ENCODE assay signal across 17 cellular contexts in the genomic region with DNA sequence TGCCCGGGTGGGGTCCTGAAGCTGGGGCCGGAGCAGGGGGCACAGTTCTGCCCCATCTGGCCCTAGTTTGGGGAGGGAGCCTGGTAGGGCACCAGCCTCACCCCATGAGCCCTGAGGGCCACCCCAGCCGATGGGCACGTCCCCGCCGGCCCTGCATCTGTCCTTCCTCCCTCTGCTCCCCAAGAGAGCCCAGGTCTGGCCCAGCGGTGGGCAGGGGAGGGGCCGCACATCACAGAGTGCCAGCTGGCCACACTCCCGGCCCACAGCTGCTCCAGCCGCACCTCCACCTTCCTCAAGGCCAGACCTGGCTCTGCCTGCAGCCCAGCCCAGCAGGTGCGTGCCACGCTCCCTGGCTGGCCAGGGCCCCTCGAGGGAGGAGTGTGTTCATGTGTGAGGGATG. TPM values are rescaled to one million over a fixed set of nuclear protein-coding genes. Genes with fewer than 3 reads are reported as not detected.
DNase-seq lines count a peak whose midpoint lies in the region; ATAC-seq, FAIRE-seq and TF ChIP-seq lines count a peak whose summit lies in the region.
"Had no signal": no experiment of that assay in that cellular context is flagged by ENCODE, and none has a peak within 500 bp of the region (broad histone marks: within the 10 kb centered on the region; RNA-seq: fewer than 3 reads in every experiment).

No MANE protein-coding gene starts in this region.

- H3K4me1 ChIP-seq in Panc1 (ENCODE audit: control insufficient read depth, insufficient read depth, low read length), result peaks cover 6% of the 10 kb centered on the region; the same call in 1 of the 2 replicates
- H3K4me1 ChIP-seq in pancreas, result peaks cover 12 to 24% (median 15%) of the 10 kb centered on the region in 3 donors
- H3K4me1 ChIP-seq: HAP-1, Peyer's patch had no signal

- no peak for FAIRE-seq in pancreas (lab: Jason Lieb, UNC)

- peaks cover 31% of the 10 kb centered on the region for H3K4me1 Mint-ChIP-seq in glutamatergic neuron (ENCODE audit: low read depth, unreplicated experiment)
- no peaks in the 10 kb centered on the region for H3K4me1 Mint-ChIP-seq in stimulated activated effector memory CD8-positive, alpha-beta T cell treated with anti-CD3 and anti-CD28 coated beads, Interleukin-12 subunit alpha, Interleukin-12 subunit beta, amount 100 ng/mL, for 72 hours
- no peaks in the 10 kb centered on the region for H3K4me1 Mint-ChIP-seq in T-cell
- H3K4me1 Mint-ChIP-seq: IgD-negative memory B cell had no signal

- H3K4me3 ChIP-seq in Panc1 (ENCODE audit: low read depth in 2 of 2, low read length in 2 of 2) (no peak overlapping the region), pancreas (peak overlapping the region in 3 of 4 donors; percentile 31 to 60 (median 55))
- H3K4me3 ChIP-seq: HAP-1, Peyer's patch, SK-N-MC had no signal

- CTCF ChIA-PET in Panc1 (lab: Charles Lee) (no interaction called here), T-cell (lab: Charles Lee) (no interaction called here)

- H3K27ac Mint-ChIP-seq in glutamatergic neuron (ENCODE audit: unreplicated experiment), result peak overlapping the region; percentile 66
- no peak overlapping the region for H3K27ac Mint-ChIP-seq in stimulated activated effector memory CD8-positive, alpha-beta T cell treated with anti-CD3 and anti-CD28 coated beads, Interleukin-12 subunit alpha, Interleukin-12 subunit beta, amount 100 ng/mL, for 72 hours
- no peak overlapping the region for H3K27ac Mint-ChIP-seq in T-cell

- H3K9me3 ChIP-seq in Panc1 (ENCODE audit: control insufficient read depth, insufficient read depth, low read depth, low read length) (peaks cover 14% of the 10 kb centered on the region), pancreas (no peaks in the 10 kb centered on the region)
- H3K9me3 ChIP-seq: Peyer's patch had no signal

- H3K36me3 ChIP-seq in Panc1 (ENCODE audit: control insufficient read depth, insufficient read depth, low read length) (no peaks in the 10 kb centered on the region), pancreas (no peaks in the 10 kb centered on the region)
- H3K36me3 ChIP-seq: HAP-1, Peyer's patch had no signal

- in situ Hi-C loops in Panc1 (cut with HindIII; ENCODE audit: low pct_unique_long_range_greater_than_20kb, low sequenced_read_pairs), result no loop called here

- peak; percentile 37 for DNase-seq in DMS79 (lab: John Stamatoyannopoulos, UW)
- DNase-seq in Panc1 (ENCODE audit: low read depth, low spot score), result no peak
- DNase-seq in glutamatergic neuron, result no peak
- DNase-seq in pancreas, result peak; percentile 88 to 98 (median 95)
- no peak for DNase-seq in stimulated activated effector memory CD8-positive, alpha-beta T cell treated with anti-CD3 and anti-CD28 coated beads, Interleukin-12 subunit alpha, Interleukin-12 subunit beta, amount 100 ng/mL, for 72 hours (ENCODE audit: low spot score in 2 of 2)
- DNase-seq in T-cell, result no peak
- DNase-seq: Calu3, DMS53, Kasumi-1, MM.1S, NCI-H82, Peyer's patch, Right ventricle myocardium superior had no signal

- H3K9me3 Mint-ChIP-seq in glutamatergic neuron (ENCODE audit: unreplicated experiment) (peaks cover 23% of the 10 kb centered on the region), T-cell (no peaks in the 10 kb centered on the region)
- no peaks in the 10 kb centered on the region for H3K9me3 Mint-ChIP-seq in stimulated activated effector memory CD8-positive, alpha-beta T cell treated with anti-CD3 and anti-CD28 coated beads, Interleukin-12 subunit alpha, Interleukin-12 subunit beta, amount 100 ng/mL, for 72 hours
- H3K9me3 Mint-ChIP-seq: IgD-negative memory B cell had no signal

- H3K36me3 Mint-ChIP-seq in glutamatergic neuron (ENCODE audit: unreplicated experiment) (no peaks in the 10 kb centered on the region), T-cell (no peaks in the 10 kb centered on the region)
- no peaks in the 10 kb centered on the region for H3K36me3 Mint-ChIP-seq in stimulated activated effector memory CD8-positive, alpha-beta T cell treated with anti-CD3 and anti-CD28 coated beads, Interleukin-12 subunit alpha, Interleukin-12 subunit beta, amount 100 ng/mL, for 72 hours
- H3K36me3 Mint-ChIP-seq: IgD-negative memory B cell had no signal

- H3K27ac ChIP-seq in Panc1 (ENCODE audit: low read length), result no peak overlapping the region
- H3K27ac ChIP-seq in pancreas, result peak overlapping the region; percentile 82 to 91 (median 86)
- H3K27ac ChIP-seq: Peyer's patch, SK-N-MC had no signal

- no peak for TF ChIP-seq CTCF in Panc1 (IDR thresholded peaks at IDR 0.05)
- TF ChIP-seq CTCF in glutamatergic neuron (IDR thresholded peaks at IDR 0.05; ENCODE audit: partially characterized antibody, unreplicated experiment), result no peak
- TF ChIP-seq CTCF in pancreas (IDR thresholded peaks at IDR 0.05), result no peak

- 0 out of 2 replicates have a peak, but pooled peaks have one; percentile 7 for ATAC-seq in Panc1
- ATAC-seq in pancreas, result peak; percentile 77 to 89 (median 82)
- ATAC-seq in stimulated activated effector memory CD8-positive, alpha-beta T cell treated with anti-CD3 and anti-CD28 coated beads, Interleukin-12 subunit alpha, Interleukin-12 subunit beta, amount 100 ng/mL, for 72 hours, result no peak
- no peak for ATAC-seq in T-cell (replicated peaks in 1 of 4)
- no peak for ATAC-seq in GM18498 (IDR thresholded peaks at IDR 0.05; ENCODE audit: unreplicated experiment)

- no TSS peak for BruUV-seq in Panc1 (replicated peaks; lab: Mats Ljungman, UMichigan)

- intact Hi-C loops in Panc1 (cut with micrococcal nuclease; ENCODE audit: unreplicated experiment) (no loop called here), pancreas (cut with DNase I) (no loop called here)

- WGBS in pancreas, 2 donors, result 14 to 19% methylated on average over 8 to 13 of the region's 13 CpGs

- H3K27me3 Mint-ChIP-seq in glutamatergic neuron (ENCODE audit: unreplicated experiment), result peaks cover 23% of the 10 kb centered on the region
- H3K27me3 Mint-ChIP-seq in T-cell, result no peaks in the 10 kb centered on the region

- H3K4me3 Mint-ChIP-seq in glutamatergic neuron (ENCODE audit: unreplicated experiment) (no peak overlapping the region), T-cell (no peak overlapping the region)
- H3K4me3 Mint-ChIP-seq in stimulated activated effector memory CD8-positive, alpha-beta T cell treated with anti-CD3 and anti-CD28 coated beads, Interleukin-12 subunit alpha, Interleukin-12 subunit beta, amount 100 ng/mL, for 72 hours, result no peak overlapping the region
- H3K4me3 Mint-ChIP-seq: IgD-negative memory B cell had no signal

- POLR2A ChIA-PET in Panc1 (lab: Charles Lee), result no interaction called here
- POLR2A ChIA-PET in T-cell (lab: Charles Lee), result no interaction called here

- H3K27me3 ChIP-seq in Panc1 (ENCODE audit: control insufficient read depth, insufficient read depth, low read length) (no peaks in the 10 kb centered on the region), pancreas (no peaks in the 10 kb centered on the region)
- H3K27me3 ChIP-seq: Peyer's patch had no signal

RNA-seq across cellular contexts. Expression of a gene that starts 21.6 kb away (rescaled TPM):
- total RNA-seq in Panc1 (2021; ENCODE audit: unreplicated experiment) (32.2 TPM), glutamatergic neuron (ENCODE audit: unreplicated experiment) (207 TPM), pancreas (10 to 100 TPM; 44.2 to 77.6 (median 62.0) TPM), T-cell (1 to 10 TPM in 2 of 5 donors, under 1 TPM in 3; 0.54 to 1.5 (median 0.95) TPM)
- polyA plus RNA-seq in Panc1 (2012; ENCODE audit: insufficient read length), result 47.7 TPM
- polyA plus RNA-seq in pancreas, result 100 to 1,000 TPM in 1 of 2 donors, 10 to 100 TPM in 1; 77.0 to 215 TPM
- polyA plus RNA-seq: IgD-negative memory B cell had no signal

Comparison
In these comparisons a context has a peak if more than half of its experiments do, and no peak if none do; other contexts are left out.
1. DNase-seq: peak in DMS79 (single experiment) and pancreas (6 of 6); none in Panc1 (single experiment), glutamatergic neuron (single experiment), stimulated activated effector memory CD8-positive, alpha-beta T cell treated with anti-CD3 and anti-CD28 coated beads, Interleukin-12 subunit alpha, Interleukin-12 subunit beta, amount 100 ng/mL, for 72 hours (0 of 2) and T-cell (0 of 34).
2. ATAC-seq: peak in Panc1 (single experiment) and pancreas (4 of 4); none in stimulated activated effector memory CD8-positive, alpha-beta T cell treated with anti-CD3 and anti-CD28 coated beads, Interleukin-12 subunit alpha, Interleukin-12 subunit beta, amount 100 ng/mL, for 72 hours (single experiment), T-cell (0 of 4) and GM18498 (single experiment).
3. H3K4me3 ChIP-seq: peak in pancreas (3 of 4); none in Panc1 (0 of 2).
4. RNA of a gene that starts 21.6 kb away (total RNA-seq): 207 TPM in glutamatergic neuron (single experiment), 44.2 to 77.6 TPM in pancreas and 32.2 TPM in Panc1 (single experiment); 0.54 to 1.5 TPM in T-cell; every median in the first group is over 10 times any median in the second.